In the genomic region with DNA sequence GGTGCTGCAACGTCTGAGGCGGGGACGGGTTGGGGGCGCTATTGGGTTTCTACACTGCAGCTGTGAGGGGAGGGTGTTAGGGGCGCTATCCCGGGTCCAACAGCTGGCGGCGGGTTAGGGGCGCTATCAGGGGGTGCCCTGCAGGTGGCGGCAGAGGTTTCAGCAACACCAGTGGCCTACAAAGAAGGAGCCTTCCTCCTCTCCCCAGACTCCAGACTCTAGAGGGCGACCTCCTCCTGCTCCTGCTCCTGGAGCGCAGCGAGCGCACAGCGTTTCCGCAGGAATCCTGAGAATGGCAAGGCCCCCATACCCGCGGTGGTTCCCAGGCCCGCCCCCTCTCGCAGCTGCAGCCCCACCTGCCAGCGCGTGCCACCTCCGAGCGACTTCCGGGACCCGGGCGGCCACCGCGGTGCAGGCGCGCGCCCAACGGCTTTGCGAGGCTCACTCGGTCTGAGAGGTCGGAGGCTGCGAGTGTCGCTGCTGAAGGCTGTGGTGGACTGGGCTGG, we compare ENCODE assay signal across 8 cellular contexts. TPM values are rescaled to one million over a fixed set of nuclear protein-coding genes. Genes with fewer than 3 reads are reported as not detected.
DNase-seq lines count a peak whose midpoint lies in the region; ATAC-seq and TF ChIP-seq lines count a peak whose summit lies in the region.
"Not testable (repeated sequence)": the region's sequence is repeated elsewhere in the genome, so short reads cannot be mapped to it uniquely, and the experiment has no call there.

No MANE protein-coding gene starts in this region.

- H3K4me2 ChIP-seq in HCT116 (ENCODE audit: low read length), result peak overlapping the region; percentile 69

- BruUV-seq in HCT116 (replicated peaks; lab: Mats Ljungman, UMichigan), result not testable (repeated sequence)

- TF ChIP-seq POLR2A in HCT116 (IDR thresholded peaks at IDR 0.05; ENCODE audit: borderline replicate concordance, extremely low read depth, insufficient read depth, insufficient read length); prostate gland (IDR thresholded peaks at IDR 0.05): not testable (repeated sequence)

- TF ChIP-seq RAD21 in HCT116 (IDR thresholded peaks at IDR 0.05; ENCODE audit: low read depth), result peak; percentile 71

- not testable (repeated sequence) for H3K27ac ChIP-seq in HCT116 (ENCODE audit: low read depth, low read length); prostate gland; tibial artery

- H3K27me3 ChIP-seq in HCT116 (ENCODE audit: insufficient read depth, low read length); prostate gland (replicated peaks; ENCODE audit: insufficient read depth); tibial artery: not testable (repeated sequence)

- POLR2A ChIA-PET in HCT116 (lab: Charles Lee), result not testable (repeated sequence)

- H3K9me2 ChIP-seq in HCT116 (ENCODE audit: insufficient read depth), result not testable (repeated sequence)

- intact Hi-C loops in HCT116 (cut with micrococcal nuclease), result loop anchor here (5.0 kb wide), 1 partner anchor 219 kb away; no protein-coding TSS in a partner anchor
- intact Hi-C loops in Right ventricle myocardium inferior (cut with DNase I); prostate gland (cut with DNase I); tibial artery (cut with DNase I; ENCODE audit: low total_unique reads): not testable (repeated sequence)

- not testable (repeated sequence) for H4K20me1 ChIP-seq in HCT116 (ENCODE audit: insufficient read depth)

- not testable (repeated sequence) for H3K9ac ChIP-seq in HCT116 (ENCODE audit: low read length)

- H3K36me3 Mint-ChIP-seq in activated naive CD4-positive, alpha-beta T cell treated with anti-CD3 and anti-CD28 coated beads, Interleukin-2, amount 50 U/mL, for 72 hours, result not testable (repeated sequence)

- H3K79me2 ChIP-seq in HCT116 (ENCODE audit: insufficient read depth, low read length), result not testable (repeated sequence)

- peak; percentile 69 for TF ChIP-seq CTCF in GM12864 (IDR thresholded peaks at IDR 0.05; ENCODE audit: low read depth, low read length, missing control alignments)
- peak in 2 of 3 experiments; percentile 58 to 65; a peak in 5 of 6 replicates for TF ChIP-seq CTCF in HCT116 (IDR thresholded peaks at IDR 0.05 in 2 of 3, conservative IDR thresholded peaks at IDR 0.05 in 1 of 3; ENCODE audit: borderline replicate concordance in 1 of 3, insufficient read depth in 1 of 3, low read depth in 2 of 3, low read length in 2 of 3)
- peak; percentile 71 for TF ChIP-seq CTCF in LNCAP (IDR thresholded peaks at IDR 0.05)
- peak; percentile 21 to 80 (median 58) for TF ChIP-seq CTCF in prostate gland (IDR thresholded peaks at IDR 0.05)
- peak in 1 of 2 experiments; percentile 18 for TF ChIP-seq CTCF in tibial artery (IDR thresholded peaks at IDR 0.05)

- CTCF ChIA-PET in HCT116 (lab: Charles Lee), result interaction anchor here (1.0 kb wide), 1 partner anchor 366 kb away, joined by 3 read pairs; no protein-coding TSS in a partner anchor

- not testable (repeated sequence) for H2AFZ ChIP-seq in HCT116 (ENCODE audit: low read depth, low read length, poor library complexity, severe bottlenecking)

- H3K9me3 ChIP-seq in HCT116 (ENCODE audit: control insufficient read depth in 1 of 2, insufficient read depth in 1 of 2, low read depth in 1 of 2, low read length in 2 of 2); prostate gland; tibial artery: not testable (repeated sequence)

- not testable (repeated sequence) for H3K36me3 ChIP-seq in HCT116 (ENCODE audit: control insufficient read depth in 1 of 2, insufficient read depth in 2 of 2, low read length in 2 of 2); prostate gland; tibial artery

- H3K9me3 Mint-ChIP-seq in activated naive CD4-positive, alpha-beta T cell treated with anti-CD3 and anti-CD28 coated beads, Interleukin-2, amount 50 U/mL, for 72 hours, result not testable (repeated sequence)

- H3K4me3 ChIP-seq in GM12864 (ENCODE audit: low read depth, low read length) (peak overlapping the region; percentile 30), HCT116 (replicated peaks in 1 of 2; ENCODE audit: low read depth in 1 of 2, low read length in 2 of 2) (peak overlapping the region; percentile 18 to 45), prostate gland (peak overlapping the region; percentile 39 to 44), tibial artery (peak overlapping the region; percentile 31 to 47)

- ATAC-seq in HCT116 (peak; percentile 95), Right ventricle myocardium inferior (peak; percentile 93)
- peak; percentile 90 to 92 for ATAC-seq in activated naive CD4-positive, alpha-beta T cell treated with anti-CD3 and anti-CD28 coated beads, Interleukin-2, amount 50 U/mL, for 72 hours

- H3K4me1 ChIP-seq in HCT116 (ENCODE audit: control insufficient read depth in 1 of 2, insufficient read depth in 2 of 2, low read length in 2 of 2); prostate gland (replicated peaks); tibial artery: not testable (repeated sequence)

- not testable (repeated sequence) for DNase-seq in GM12864 (ENCODE audit: low read depth); Right ventricle myocardium inferior (ENCODE audit: missing footprints)
- DNase-seq in HCT116 (ENCODE audit: low read depth, low spot score) (peak; percentile 58), SW480 (ENCODE audit: low spot score) (peak; percentile 88), prostate gland (ENCODE audit: low spot score) (peak; percentile 65), tibial artery (peak in 1 of 2 donors; percentile 59)
- DNase-seq in activated naive CD4-positive, alpha-beta T cell treated with anti-CD3 and anti-CD28 coated beads, Interleukin-2, amount 50 U/mL, for 72 hours (ENCODE audit: low spot score in 2 of 2), result peak; percentile 71 to 86

- WGBS in prostate gland, result under 1% methylated on average over 29 of the region's 38 CpGs

- RAD21 ChIA-PET in HCT116 (lab: Charles Lee; ENCODE audit: low non-redundant PET in 1 of 2, low total read pairs in 2 of 2, uncharacterized antibody in 2 of 2, unreplicated experiment in 2 of 2), result not testable (repeated sequence)

- peak overlapping the region; percentile 69 to 79 for H3K27ac Mint-ChIP-seq in activated naive CD4-positive, alpha-beta T cell treated with anti-CD3 and anti-CD28 coated beads, Interleukin-2, amount 50 U/mL, for 72 hours

TF ChIP-seq in HCT116, 20 proteins besides CTCF, POLR2A, EP300 and RAD21:
- peak; percentile 46; the same call in 1 of the 2 replicates for TF ChIP-seq MAX (IDR thresholded peaks at IDR 0.05)

RNA-seq across cellular contexts. Expression of gene ZNF519, which starts 46.5 kb away (rescaled TPM):
- total RNA-seq in HCT116 (2021; ENCODE audit: unreplicated experiment) (6.5 TPM), Right ventricle myocardium inferior (4.1 TPM), prostate gland (1 to 10 TPM; 2.6 to 6.5 TPM)
- polyA plus RNA-seq in HCT116 (2012), result 3.3 and 3.5 TPM in 2 replicates
- 10 to 100 TPM; 22.3 to 28.5 TPM for total RNA-seq in activated naive CD4-positive, alpha-beta T cell treated with anti-CD3 and anti-CD28 coated beads, Interleukin-2, amount 50 U/mL, for 72 hours
